ENCODE assay signal across 10 cellular contexts in the genomic region with DNA sequence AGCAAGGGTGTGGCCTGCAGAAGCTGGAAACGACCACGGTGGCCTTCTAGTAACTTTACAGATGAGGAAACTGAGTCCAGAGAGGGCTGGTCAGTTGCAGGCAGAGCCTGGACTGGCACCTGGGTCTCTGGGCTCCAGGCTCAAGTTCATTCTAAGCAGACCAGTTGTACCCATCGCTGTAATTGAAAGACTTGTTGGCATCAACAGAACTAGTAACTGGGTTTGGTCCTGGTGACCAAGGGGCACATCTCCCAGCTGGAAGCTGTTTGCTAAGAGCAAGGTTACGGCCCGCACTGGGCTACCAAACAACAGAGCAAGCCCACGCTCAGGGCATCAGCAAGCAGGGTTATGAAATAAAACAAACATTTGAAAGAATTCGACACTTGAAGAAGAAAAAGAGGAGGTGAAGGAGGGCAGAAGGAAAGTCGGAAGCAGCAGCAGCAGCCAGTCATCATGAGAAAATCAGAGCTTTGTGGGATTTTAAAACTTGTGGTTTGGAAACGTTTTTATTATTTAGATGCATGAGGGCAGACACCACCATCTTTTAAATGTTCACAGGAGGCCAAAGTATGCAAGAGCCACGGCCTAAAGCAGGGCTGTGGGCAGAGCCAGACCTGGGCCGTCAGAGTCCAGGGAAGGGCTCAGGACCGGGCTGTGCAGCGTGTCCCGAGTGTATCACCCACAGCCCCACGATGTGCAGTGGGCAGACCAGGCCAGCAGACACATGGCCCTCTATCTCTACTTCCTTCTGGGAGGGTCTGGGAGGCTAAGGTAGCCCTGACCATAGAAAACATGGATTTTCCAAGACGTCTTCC.
DNase-seq lines count a peak whose midpoint lies in the region; ATAC-seq, FAIRE-seq and TF ChIP-seq lines count a peak whose summit lies in the region.
"Had no signal": no experiment of that assay in that cellular context is flagged by ENCODE, and none has a peak within 500 bp of the region (broad histone marks: within the 10 kb centered on the region; RNA-seq: fewer than 3 reads in every experiment).

No MANE protein-coding gene starts in this region.

- no peaks in the 10 kb centered on the region for H3K36me3 ChIP-seq in CD8-positive, alpha-beta memory T cell (ENCODE audit: insufficient read depth, low read length)
- H3K36me3 ChIP-seq in HepG2 (replicated peaks in 1 of 2; ENCODE audit: control insufficient read depth in 1 of 2, insufficient read depth in 2 of 2, low read length in 2 of 2) (no peaks in the 10 kb centered on the region), prostate gland (no peaks in the 10 kb centered on the region), esophagus muscularis mucosa (no peaks in the 10 kb centered on the region)
- H3K36me3 ChIP-seq: right lobe of liver had no signal

- intact Hi-C loops in HepG2 (cut with micrococcal nuclease; ENCODE audit: unreplicated experiment), result no loop called here
- intact Hi-C loops in prostate gland (cut with DNase I), result no loop called here
- intact Hi-C loops in esophagus muscularis mucosa (cut with DNase I), result no loop called here

- no peaks in the 10 kb centered on the region for H3K79me2 ChIP-seq in HepG2 (ENCODE audit: insufficient read depth, low read length)

- peak overlapping the region in 7 of 8 donors; percentile 2 to 92 (median 78) for H3K27ac Mint-ChIP-seq in CD8-positive, alpha-beta memory T cell

- H3K4me1 ChIP-seq in CD8-positive, alpha-beta memory T cell (ENCODE audit: insufficient read depth, low read length), result peaks cover 50% of the 10 kb centered on the region
- H3K4me1 ChIP-seq in HepG2 (ENCODE audit: insufficient read depth, low read length) (no peaks in the 10 kb centered on the region), prostate gland (replicated peaks) (no peaks in the 10 kb centered on the region), esophagus muscularis mucosa (peaks cover 12 to 22% (median 17%) of the 10 kb centered on the region in 4 donors)

- ATAC-seq in GM21737 (IDR thresholded peaks at IDR 0.05; ENCODE audit: unreplicated experiment) (peak; percentile 5), HepG2 (peak; percentile 35; the same call in 2 of the 3 replicates), HG02610 (IDR thresholded peaks at IDR 0.05; ENCODE audit: unreplicated experiment) (no peak)

- H3K4me1 Mint-ChIP-seq in CD8-positive, alpha-beta memory T cell, result peaks cover 39 to 56% (median 50%) of the 10 kb centered on the region in 3 donors

- H3K27me3 Mint-ChIP-seq in CD8-positive, alpha-beta memory T cell, result peaks cover 0 to 3% of the 10 kb centered on the region in 2 donors

- H3K4me3 Mint-ChIP-seq in CD8-positive, alpha-beta memory T cell, result peak overlapping the region in 6 of 7 donors; percentile 12 to 88 (median 65)

- H3K27ac ChIP-seq in CD8-positive, alpha-beta memory T cell (ENCODE audit: low read depth, low read length), result no peak overlapping the region
- H3K27ac ChIP-seq in HepG2 (ENCODE audit: extremely low read length, insufficient read depth, low read length) (no peak overlapping the region), prostate gland (no peak overlapping the region), esophagus muscularis mucosa (replicated peaks in 1 of 4) (no peak overlapping the region)

- POLR2A ChIA-PET in CD8-positive, alpha-beta memory T cell (lab: Charles Lee), result no interaction called here
- POLR2A ChIA-PET in HepG2 (lab: Yijun Ruan, JAX), result no interaction called here

- no peaks in the 10 kb centered on the region for H3K36me3 Mint-ChIP-seq in CD8-positive, alpha-beta memory T cell

- no peak for TF ChIP-seq CTCF in HepG2 (CRISPR knock-in tag; IDR thresholded peaks at IDR 0.05)
- no peak for TF ChIP-seq CTCF in prostate gland (IDR thresholded peaks at IDR 0.05)
- no peak for TF ChIP-seq CTCF in esophagus muscularis mucosa (IDR thresholded peaks at IDR 0.05)

- WGBS in HepG2 (ENCODE audit: low lambda C conversion rate), result 14% methylated on average over 10 of the region's 16 CpGs
- 81% methylated on average over 16 of the region's 16 CpGs for WGBS in prostate gland
- 80% methylated on average over 15 of the region's 16 CpGs for WGBS in esophagus muscularis mucosa

- no peak overlapping the region for H2AFZ ChIP-seq in HepG2 (ENCODE audit: low read length)

- no peak for TF ChIP-seq RAD21 in HepG2 (CRISPR knock-in tag; IDR thresholded peaks at IDR 0.05)

- in situ Hi-C loops in HepG2 (cut with HindIII; ENCODE audit: extremely low pct_ligation_motif_present, low pct_unique_long_range_greater_than_20kb), result no loop called here

- TF ChIP-seq EP300 in HepG2 (IDR thresholded peaks at IDR 0.05; ENCODE audit: low read depth in 2 of 2, low read length in 2 of 2) (no peak), HepG2 (CRISPR knock-in tag; IDR thresholded peaks at IDR 0.05; ENCODE audit: borderline replicate concordance) (no peak), esophagus muscularis mucosa (IDR thresholded peaks at IDR 0.05) (no peak)

- H3K4me2 ChIP-seq in HepG2 (ENCODE audit: low read depth, low read length), result no peak overlapping the region

- TF ChIP-seq POLR2A in HepG2 (IDR thresholded peaks at IDR 0.05; ENCODE audit: insufficient read depth in 1 of 2, low read depth in 2 of 2, low read length in 2 of 2), result no peak
- TF ChIP-seq POLR2A in prostate gland (IDR thresholded peaks at IDR 0.05), result no peak
- TF ChIP-seq POLR2A in esophagus muscularis mucosa (IDR thresholded peaks at IDR 0.05; ENCODE audit: low read depth), result no peak

- no peak for FAIRE-seq in HepG2 (lab: Jason Lieb, UNC)

- no peaks in the 10 kb centered on the region for H3K9me3 Mint-ChIP-seq in CD8-positive, alpha-beta memory T cell

- peak overlapping the region; percentile 15 for H3K4me3 ChIP-seq in CD8-positive, alpha-beta memory T cell (ENCODE audit: low read length)
- H3K4me3 ChIP-seq in HepG2 (replicated peaks in 1 of 3; ENCODE audit: insufficient read depth in 1 of 3, low read depth in 2 of 3, low read length in 3 of 3) (no peak overlapping the region), prostate gland (no peak overlapping the region), esophagus muscularis mucosa (no peak overlapping the region)
- H3K4me3 ChIP-seq: right lobe of liver had no signal

- no peaks in the 10 kb centered on the region for H3K27me3 ChIP-seq in CD8-positive, alpha-beta memory T cell (ENCODE audit: insufficient read depth, low read length, poor library complexity, severe bottlenecking)
- H3K27me3 ChIP-seq in HepG2 (ENCODE audit: control insufficient read depth in 1 of 2, insufficient read depth in 2 of 2, low read length in 2 of 2) (peaks cover 1 to 4% of the 10 kb centered on the region in 2 experiments; a peak in 2 of 5 replicates), prostate gland (replicated peaks; ENCODE audit: insufficient read depth) (no peaks in the 10 kb centered on the region), esophagus muscularis mucosa (no peaks in the 10 kb centered on the region)
- H3K27me3 ChIP-seq: right lobe of liver had no signal

- no TSS peak for BruUV-seq in HepG2 (replicated peaks; lab: Mats Ljungman, UMichigan)

- H4K20me1 ChIP-seq in HepG2 (ENCODE audit: insufficient read depth, low read length), result no peaks in the 10 kb centered on the region

- H3K9ac ChIP-seq in HepG2 (ENCODE audit: insufficient read depth, low read depth, low read length), result no peak overlapping the region

- no peak for DNase-seq in CD8-positive, alpha-beta memory T cell
- DNase-seq in SIG-M5 (lab: John Stamatoyannopoulos, UW) (peak; percentile 14), HepG2 (ENCODE audit: low spot score) (no peak), prostate gland (ENCODE audit: low spot score) (no peak), esophagus muscularis mucosa (ENCODE audit: extremely low spot score) (no peak), HUDEP-2 (lab: John Stamatoyannopoulos, UW; ENCODE audit: unreplicated experiment in 76 of 76) (no peak)
- DNase-seq: NCI-H187 treated with DMSO at 0.1 percent for 48 hours had no signal

- no peaks in the 10 kb centered on the region for H3K9me3 ChIP-seq in CD8-positive, alpha-beta memory T cell (ENCODE audit: low read length)
- no peaks in the 10 kb centered on the region for H3K9me3 ChIP-seq in HepG2 (ENCODE audit: low read length)
- no peaks in the 10 kb centered on the region for H3K9me3 ChIP-seq in prostate gland
- no peaks in the 10 kb centered on the region for H3K9me3 ChIP-seq in esophagus muscularis mucosa
- H3K9me3 ChIP-seq: right lobe of liver had no signal

- CTCF ChIA-PET in CD8-positive, alpha-beta memory T cell (lab: Charles Lee), result interaction anchor here (0.6 to 1.7 kb wide), 2 partner anchors 13 to 23 kb away, joined by 3 read pairs; no protein-coding TSS in a partner anchor
- CTCF ChIA-PET in HepG2 (lab: Yijun Ruan, JAX; ENCODE audit: low intra/inter-chr PET ratio, low total read pairs), result interaction anchor here (0.6 kb wide), 1 partner anchor 289 kb away, joined by 3 read pairs; no protein-coding TSS in a partner anchor

TF ChIP-seq in HepG2, 621 proteins besides CTCF, POLR2A, EP300 and RAD21 (continues in another document):
- TF ChIP-seq ZNF747 (CRISPR knock-in tag; IDR thresholded peaks at IDR 0.05; ENCODE audit: borderline replicate concordance) (no peak), ZNF296 (CRISPR knock-in tag; conservative IDR thresholded peaks at IDR 0.05) (no peak), HNF4A (CRISPR knock-in tag; IDR thresholded peaks at IDR 0.05) (no peak)
- TF ChIP-seq, protein P1, sequence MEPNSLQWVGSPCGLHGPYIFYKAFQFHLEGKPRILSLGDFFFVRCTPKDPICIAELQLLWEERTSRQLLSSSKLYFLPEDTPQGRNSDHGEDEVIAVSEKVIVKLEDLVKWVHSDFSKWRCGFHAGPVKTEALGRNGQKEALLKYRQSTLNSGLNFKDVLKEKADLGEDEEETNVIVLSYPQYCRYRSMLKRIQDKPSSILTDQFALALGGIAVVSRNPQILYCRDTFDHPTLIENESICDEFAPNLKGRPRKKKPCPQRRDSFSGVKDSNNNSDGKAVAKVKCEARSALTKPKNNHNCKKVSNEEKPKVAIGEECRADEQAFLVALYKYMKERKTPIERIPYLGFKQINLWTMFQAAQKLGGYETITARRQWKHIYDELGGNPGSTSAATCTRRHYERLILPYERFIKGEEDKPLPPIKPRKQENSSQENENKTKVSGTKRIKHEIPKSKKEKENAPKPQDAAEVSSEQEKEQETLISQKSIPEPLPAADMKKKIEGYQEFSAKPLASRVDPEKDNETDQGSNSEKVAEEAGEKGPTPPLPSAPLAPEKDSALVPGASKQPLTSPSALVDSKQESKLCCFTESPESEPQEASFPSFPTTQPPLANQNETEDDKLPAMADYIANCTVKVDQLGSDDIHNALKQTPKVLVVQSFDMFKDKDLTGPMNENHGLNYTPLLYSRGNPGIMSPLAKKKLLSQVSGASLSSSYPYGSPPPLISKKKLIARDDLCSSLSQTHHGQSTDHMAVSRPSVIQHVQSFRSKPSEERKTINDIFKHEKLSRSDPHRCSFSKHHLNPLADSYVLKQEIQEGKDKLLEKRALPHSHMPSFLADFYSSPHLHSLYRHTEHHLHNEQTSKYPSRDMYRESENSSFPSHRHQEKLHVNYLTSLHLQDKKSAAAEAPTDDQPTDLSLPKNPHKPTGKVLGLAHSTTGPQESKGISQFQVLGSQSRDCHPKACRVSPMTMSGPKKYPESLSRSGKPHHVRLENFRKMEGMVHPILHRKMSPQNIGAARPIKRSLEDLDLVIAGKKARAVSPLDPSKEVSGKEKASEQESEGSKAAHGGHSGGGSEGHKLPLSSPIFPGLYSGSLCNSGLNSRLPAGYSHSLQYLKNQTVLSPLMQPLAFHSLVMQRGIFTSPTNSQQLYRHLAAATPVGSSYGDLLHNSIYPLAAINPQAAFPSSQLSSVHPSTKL (CRISPR knock-in tag; IDR thresholded peaks at IDR 0.05), result no peak
